16 cellular contexts compared by ENCODE assay signal in the genomic region with DNA sequence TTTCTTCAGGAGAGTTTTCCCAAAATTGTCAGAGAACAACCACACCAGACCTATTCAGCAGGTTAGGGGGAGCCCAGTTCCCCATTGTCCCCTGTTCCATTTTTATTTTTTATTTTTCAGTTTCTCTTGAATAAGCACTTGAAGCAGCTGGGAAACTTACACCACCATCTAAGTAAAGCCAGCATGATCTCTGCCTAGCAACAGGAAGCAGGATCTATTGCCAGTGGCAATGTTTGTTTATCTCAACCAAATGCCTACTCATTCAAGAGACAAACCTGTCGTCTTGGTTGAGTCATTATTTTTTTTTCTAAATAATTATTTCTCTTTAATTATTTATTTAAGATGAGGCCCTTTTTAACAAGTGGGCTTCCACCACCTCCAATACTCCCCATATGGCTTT.
DNase-seq lines count a peak whose midpoint lies in the region; ATAC-seq, FAIRE-seq and TF ChIP-seq lines count a peak whose summit lies in the region.
"Had no signal": no experiment of that assay in that cellular context is flagged by ENCODE, and none has a peak within 500 bp of the region (broad histone marks: within the 10 kb centered on the region; RNA-seq: fewer than 3 reads in every experiment).

No MANE protein-coding gene starts in this region.

- H3K27me3 ChIP-seq in small intestine (ENCODE audit: control insufficient read depth in 2 of 2, insufficient read depth in 2 of 2, low read length in 2 of 2) = no peaks in the 10 kb centered on the region
- H3K27me3 ChIP-seq: neutrophil had no signal

- H3K9me3 Mint-ChIP-seq in Calu3 (ENCODE audit: low read depth, unreplicated experiment) (no peaks in the 10 kb centered on the region), MCF 10A (ENCODE audit: unreplicated experiment) (no peaks in the 10 kb centered on the region)
- H3K9me3 Mint-ChIP-seq in activated CD4-positive, alpha-beta T cell treated with anti-CD3 and anti-CD28 coated beads, Interleukin-2, amount 10 ng/mL, durations not matched to agents 7 days and 5 days = no peaks in the 10 kb centered on the region
- H3K9me3 Mint-ChIP-seq: activated T-cell treated with anti-CD3 and anti-CD28 coated beads, Interleukin-2, amount 50 U/mL, for 4 hours; IgD-negative memory B cell had no signal

- H3K36me3 Mint-ChIP-seq in Calu3 (ENCODE audit: insufficient read depth, unreplicated experiment) = no peaks in the 10 kb centered on the region
- H3K36me3 Mint-ChIP-seq in MCF 10A (ENCODE audit: insufficient read depth, unreplicated experiment) = no peaks in the 10 kb centered on the region
- H3K36me3 Mint-ChIP-seq in activated CD4-positive, alpha-beta T cell treated with anti-CD3 and anti-CD28 coated beads, Interleukin-2, amount 10 ng/mL, durations not matched to agents 7 days and 5 days (ENCODE audit: low read depth) = no peaks in the 10 kb centered on the region
- H3K36me3 Mint-ChIP-seq: CD4-positive, CD25-positive, alpha-beta regulatory T cell; IgD-negative memory B cell had no signal

- H3K4me3 ChIP-seq in LNCaP clone FGC (ENCODE audit: low read depth, low read length) (no peak overlapping the region), small intestine (ENCODE audit: low read depth in 1 of 2, low read length in 2 of 2) (no peak overlapping the region)

- DNase-seq in Calu3 (peak; percentile 9), LNCaP clone FGC (ENCODE audit: low read depth) (peak; percentile 88), MCF 10A (ENCODE audit: unreplicated experiment) (peak; percentile 43), small intestine (no peak)
- DNase-seq in activated CD4-positive, alpha-beta T cell treated with anti-CD3 and anti-CD28 coated beads, Interleukin-2, amount 10 ng/mL, durations not matched to agents 7 days and 5 days = no peak
- DNase-seq: activated CD4-positive, alpha-beta T cell treated with anti-CD3 and anti-CD28 coated beads for 1 hour; activated T-cell treated with anti-CD3 and anti-CD28 coated beads, Interleukin-2, amount 50 U/mL, for 4 hours; CD4-positive, CD25-positive, alpha-beta regulatory T cell; effector memory CD4-positive, alpha-beta T cell; hippocampal formation; NCI-H187 had no signal

- peaks cover 16% of the 10 kb centered on the region for H3K4me1 Mint-ChIP-seq in Calu3 (ENCODE audit: low read depth, unreplicated experiment)
- H3K4me1 Mint-ChIP-seq in MCF 10A (ENCODE audit: insufficient read depth, unreplicated experiment) = peaks cover 6% of the 10 kb centered on the region
- no peaks in the 10 kb centered on the region for H3K4me1 Mint-ChIP-seq in activated CD4-positive, alpha-beta T cell treated with anti-CD3 and anti-CD28 coated beads, Interleukin-2, amount 10 ng/mL, durations not matched to agents 7 days and 5 days
- H3K4me1 Mint-ChIP-seq: CD4-positive, CD25-positive, alpha-beta regulatory T cell; IgD-negative memory B cell had no signal

- CTCF ChIA-PET in Calu3 (lab: Charles Lee) (interaction anchor here (0.9 kb wide), 1 partner anchor 16 kb away, joined by 3 read pairs; no protein-coding TSS in a partner anchor), MCF 10A (lab: Yijun Ruan, JAX) (no interaction called here)
- CTCF ChIA-PET in activated CD4-positive, alpha-beta T cell treated with anti-CD3 and anti-CD28 coated beads, Interleukin-2, amount 10 ng/mL, durations not matched to agents 7 days and 5 days (lab: Charles Lee) = no interaction called here

- POLR2A ChIA-PET in MCF 10A (lab: Yijun Ruan, JAX) = interaction anchor here (0.6 to 0.8 kb wide), 2 partner anchors 39 to 53 kb away, joined by 3 read pairs; no protein-coding TSS in a partner anchor
- POLR2A ChIA-PET in activated CD4-positive, alpha-beta T cell treated with anti-CD3 and anti-CD28 coated beads, Interleukin-2, amount 10 ng/mL, durations not matched to agents 7 days and 5 days (lab: Charles Lee) = no interaction called here

- BruUV-seq in Calu3 (replicated peaks; lab: Mats Ljungman, UMichigan) (no TSS peak), MCF 10A (replicated peaks; lab: Mats Ljungman, UMichigan) (no TSS peak)

- ATAC-seq in HG02981 (IDR thresholded peaks at IDR 0.05; ENCODE audit: unreplicated experiment) (no peak), GM18868 (IDR thresholded peaks at IDR 0.05; ENCODE audit: unreplicated experiment) (no peak)
- ATAC-seq: activated T-cell treated with anti-CD3 and anti-CD28 coated beads, Interleukin-2, amount 50 U/mL, for 4 hours had no signal

- H3K27me3 Mint-ChIP-seq in Calu3 (ENCODE audit: unreplicated experiment) (no peaks in the 10 kb centered on the region), MCF 10A (ENCODE audit: insufficient read depth, unreplicated experiment) (no peaks in the 10 kb centered on the region)
- peaks cover 4% of the 10 kb centered on the region for H3K27me3 Mint-ChIP-seq in activated CD4-positive, alpha-beta T cell treated with anti-CD3 and anti-CD28 coated beads, Interleukin-2, amount 10 ng/mL, durations not matched to agents 7 days and 5 days
- H3K27me3 Mint-ChIP-seq: CD4-positive, CD25-positive, alpha-beta regulatory T cell; IgD-negative memory B cell had no signal

- H3K36me3 ChIP-seq in small intestine (ENCODE audit: control insufficient read depth in 2 of 2, insufficient read depth in 2 of 2, low read length in 2 of 2) = no peaks in the 10 kb centered on the region
- H3K36me3 ChIP-seq: neutrophil had no signal

- H3K4me3 Mint-ChIP-seq in Calu3 (ENCODE audit: low read depth, unreplicated experiment) (no peak overlapping the region), MCF 10A (ENCODE audit: unreplicated experiment) (no peak overlapping the region)
- H3K4me3 Mint-ChIP-seq in activated CD4-positive, alpha-beta T cell treated with anti-CD3 and anti-CD28 coated beads, Interleukin-2, amount 10 ng/mL, durations not matched to agents 7 days and 5 days = no peak overlapping the region
- H3K4me3 Mint-ChIP-seq: activated T-cell treated with anti-CD3 and anti-CD28 coated beads, Interleukin-2, amount 50 U/mL, for 4 hours; CD4-positive, CD25-positive, alpha-beta regulatory T cell had no signal

- H3K9me3 ChIP-seq in small intestine (ENCODE audit: control insufficient read depth, low read depth) = no peaks in the 10 kb centered on the region
- H3K9me3 ChIP-seq: neutrophil had no signal

- WGBS in small intestine, 3 donors = 11 to 31% (median 29%) methylated on average over 1 of the region's 1 CpG

- no peaks in the 10 kb centered on the region for H3K4me1 ChIP-seq in small intestine (ENCODE audit: control insufficient read depth in 2 of 2, insufficient read depth in 1 of 2, low read depth in 1 of 2, low read length in 1 of 2)

- FAIRE-seq in islet of Langerhans (lab: Jason Lieb, UNC) = peak; percentile 94
- no peak for FAIRE-seq in small intestine (lab: Jason Lieb, UNC)

- intact Hi-C loops in Calu3 (cut with micrococcal nuclease; ENCODE audit: unreplicated experiment) (loop anchor here (10.0 kb wide), 1 partner anchor 374 kb away; no protein-coding TSS in a partner anchor), MCF 10A (cut with micrococcal nuclease) (no loop called here)

- H3K27ac Mint-ChIP-seq in Calu3 (ENCODE audit: unreplicated experiment) (no peak overlapping the region), MCF 10A (ENCODE audit: low read depth, unreplicated experiment) (no peak overlapping the region)
- no peak overlapping the region for H3K27ac Mint-ChIP-seq in activated CD4-positive, alpha-beta T cell treated with anti-CD3 and anti-CD28 coated beads, Interleukin-2, amount 10 ng/mL, durations not matched to agents 7 days and 5 days
- H3K27ac Mint-ChIP-seq: CD4-positive, CD25-positive, alpha-beta regulatory T cell; IgD-negative memory B cell had no signal

- H3K27ac ChIP-seq in small intestine (ENCODE audit: low read depth in 1 of 2, low read length in 1 of 2) = no peak overlapping the region
- H3K27ac ChIP-seq: neutrophil had no signal

- no peak for TF ChIP-seq CTCF in Calu3 (IDR thresholded peaks at IDR 0.05; ENCODE audit: unreplicated experiment)
- no peak for TF ChIP-seq CTCF in LNCaP clone FGC (IDR thresholded peaks at IDR 0.05; ENCODE audit: control insufficient read depth, extremely low read depth, insufficient read depth)
- no peak for TF ChIP-seq CTCF in MCF 10A (IDR thresholded peaks at IDR 0.05; ENCODE audit: unreplicated experiment)

Comparison
In these comparisons a context has a peak if more than half of its experiments do, and no peak if none do; other contexts are left out.
1. DNase-seq: peak in Calu3 (single experiment), LNCaP clone FGC (single experiment) and MCF 10A (single experiment); none in small intestine (single experiment) and activated CD4-positive, alpha-beta T cell treated with anti-CD3 and anti-CD28 coated beads, Interleukin-2, amount 10 ng/mL, durations not matched to agents 7 days and 5 days (single experiment).